Comparison of ENCODE assay signal across 31 cellular contexts in the genomic region with DNA sequence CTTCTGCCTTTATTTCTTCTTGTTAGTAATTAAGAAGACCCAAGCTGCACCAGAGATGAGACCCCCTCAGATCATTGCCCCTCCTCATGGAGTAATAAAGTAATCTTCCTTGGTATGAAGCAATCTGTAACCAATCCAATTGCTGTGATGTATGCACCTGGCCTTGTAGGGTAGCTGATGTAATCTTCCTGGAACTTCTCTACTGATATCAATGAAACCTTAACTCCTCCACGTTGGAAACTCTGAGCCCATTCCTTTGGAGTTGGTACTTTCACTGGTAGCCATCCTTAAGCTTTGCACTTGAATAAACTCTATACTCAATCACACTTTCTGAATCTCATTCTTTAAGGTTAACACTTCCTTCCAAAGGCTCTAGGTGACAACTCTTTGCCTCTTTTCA. TPM values are rescaled to one million over a fixed set of nuclear protein-coding genes. Genes with fewer than 3 reads are reported as not detected.
"Had no signal": no experiment of that assay in that cellular context is flagged by ENCODE, and none has a peak within 500 bp of the region (broad histone marks: within the 10 kb centered on the region; RNA-seq: fewer than 3 reads in every experiment).

No MANE protein-coding gene starts in this region.

- H3K9me3 ChIP-seq: neutrophil, ovary, psoas muscle, right lobe of liver, sigmoid colon, stomach, thoracic aorta, thyroid gland, tibial nerve, upper lobe of right lung, uterus had no signal

- H3K36me3 ChIP-seq: neutrophil, ovary, right lobe of liver, sigmoid colon, stomach, thoracic aorta, thyroid gland, tibial nerve, upper lobe of right lung, uterus had no signal

- DNase-seq: naive B cell; naive thymus-derived CD8-positive, alpha-beta T cell; nephron progenitor cell; nucleus accumbens; ovary; posterior cingulate gyrus; psoas muscle; right cardiac atrium; right lobe of liver; sigmoid colon; small intestine; stimulated activated CD4-positive, alpha-beta T cell treated with anti-CD3 and anti-CD28 coated beads, Interleukin-15, amount 100 ng/mL, for 24 hours; stimulated activated CD4-positive, alpha-beta T cell treated with anti-CD3 and anti-CD28 coated beads, Interleukin-2, amount 100 ng/mL, for 24 hours; stimulated activated CD4-positive, alpha-beta T cell treated with anti-CD3 and anti-CD28 coated beads, Interleukin-2, amount 100 ng/mL, for 48 hours; stimulated activated CD4-positive, alpha-beta T cell treated with anti-CD3 and anti-CD28 coated beads, Interleukin-4, amount 100 ng/mL, for 24 hours; stimulated activated naive B cell treated with anti-CD40 and anti-IgM and Interleukin-4, amounts not matched to agents 10 μg/mL and 1 μg/mL and 100 μg/mL, for 72 hours; stimulated activated naive CD4-positive, alpha-beta T cell treated with Interleukin-2 at 50 U/mL for 16 hours; stomach; thyroid gland; trophoblast cell; upper lobe of right lung; uterus had no signal

- H3K27ac ChIP-seq: neutrophil, ovary, parathyroid adenoma, psoas muscle, right lobe of liver, sigmoid colon, stomach, thoracic aorta, thyroid gland, tibial nerve, upper lobe of right lung, uterus had no signal

- H3K4me3 ChIP-seq: ovary, psoas muscle, right lobe of liver, sigmoid colon, stomach, thoracic aorta, thyroid gland, tibial nerve, upper lobe of right lung, uterus had no signal

- H3K27me3 Mint-ChIP-seq: stimulated activated naive CD8-positive, alpha-beta T cell treated with anti-CD3 and anti-CD28 coated beads, Interleukin-15, Interleukin-2, amounts not matched to agents 100 ng/mL and 50 ng/mL, for 24 hours had no signal

- H3K27ac Mint-ChIP-seq: naive B cell; nephron progenitor cell; progenitor cell of endocrine pancreas; stimulated activated effector memory CD8-positive, alpha-beta T cell treated with anti-CD3 and anti-CD28 coated beads, Interleukin-12 subunit alpha, Interleukin-12 subunit beta, amount 100 ng/mL, for 72 hours; stimulated activated naive B cell treated with anti-CD40 and anti-IgM and Interleukin-4, amounts not matched to agents 10 μg/mL and 1 μg/mL and 100 μg/mL, for 72 hours; stimulated activated naive CD8-positive, alpha-beta T cell treated with anti-CD3 and anti-CD28 coated beads, Interleukin-15, Interleukin-2, amounts not matched to agents 100 ng/mL and 50 ng/mL, for 24 hours had no signal

- ATAC-seq: naive thymus-derived CD8-positive, alpha-beta T cell; psoas muscle; right lobe of liver; stimulated activated effector memory CD8-positive, alpha-beta T cell treated with anti-CD3 and anti-CD28 coated beads, Interleukin-12 subunit alpha, Interleukin-12 subunit beta, amount 100 ng/mL, for 72 hours; stimulated activated naive B cell treated with anti-CD40 and anti-IgM and Interleukin-4, amounts not matched to agents 10 μg/mL and 1 μg/mL and 100 μg/mL, for 72 hours; upper lobe of right lung had no signal

- H3K4me1 Mint-ChIP-seq: naive B cell; stimulated activated naive B cell treated with anti-CD40 and anti-IgM and Interleukin-4, amounts not matched to agents 10 μg/mL and 1 μg/mL and 100 μg/mL, for 72 hours had no signal

- H3K9me3 Mint-ChIP-seq: nephron progenitor cell; neural crest cell; stimulated activated effector memory CD8-positive, alpha-beta T cell treated with anti-CD3 and anti-CD28 coated beads, Interleukin-12 subunit alpha, Interleukin-12 subunit beta, amount 100 ng/mL, for 72 hours; stimulated activated naive B cell treated with anti-CD40 and anti-IgM and Interleukin-4, amounts not matched to agents 10 μg/mL and 1 μg/mL and 100 μg/mL, for 72 hours had no signal

- H2AFZ ChIP-seq: parathyroid adenoma had no signal

- FAIRE-seq: small intestine had no signal

- H3K27me3 ChIP-seq: ovary, right lobe of liver, thyroid gland, uterus had no signal

- H3K79me2 ChIP-seq: parathyroid adenoma had no signal

- H3K9ac ChIP-seq: parathyroid adenoma had no signal

- H3K4me1 ChIP-seq: parathyroid adenoma, psoas muscle, right lobe of liver, sigmoid colon, stomach, thyroid gland, tibial nerve, upper lobe of right lung, uterus had no signal

- H3K36me3 Mint-ChIP-seq: naive B cell; stimulated activated effector memory CD8-positive, alpha-beta T cell treated with anti-CD3 and anti-CD28 coated beads, Interleukin-12 subunit alpha, Interleukin-12 subunit beta, amount 100 ng/mL, for 72 hours; stimulated activated naive B cell treated with anti-CD40 and anti-IgM and Interleukin-4, amounts not matched to agents 10 μg/mL and 1 μg/mL and 100 μg/mL, for 72 hours had no signal

- H3K4me3 Mint-ChIP-seq: naive B cell; naive thymus-derived CD8-positive, alpha-beta T cell; nephron progenitor cell; neural crest cell; stimulated activated effector memory CD8-positive, alpha-beta T cell treated with anti-CD3 and anti-CD28 coated beads, Interleukin-12 subunit alpha, Interleukin-12 subunit beta, amount 100 ng/mL, for 72 hours; stimulated activated naive B cell treated with anti-CD40 and anti-IgM and Interleukin-4, amounts not matched to agents 10 μg/mL and 1 μg/mL and 100 μg/mL, for 72 hours; stimulated activated naive CD8-positive, alpha-beta T cell treated with anti-CD3 and anti-CD28 coated beads, Interleukin-15, Interleukin-2, amounts not matched to agents 100 ng/mL and 50 ng/mL, for 24 hours had no signal

RNA-seq across cellular contexts. Expression of gene NSG1, which starts 31.6 kb away (rescaled TPM):
- total RNA-seq: osteoblast had no signal
